ENCODE assay signal across 7 cellular contexts in genomic region chr12:121888083-121888477, GRCh38. TPM values are rescaled to one million over a fixed set of nuclear protein-coding genes. Genes with fewer than 3 reads are reported as not detected.
DNase-seq lines count a peak whose midpoint lies in the region; ATAC-seq and TF ChIP-seq lines count a peak whose summit lies in the region.

No MANE protein-coding gene starts in this region.

- no peaks in the 10 kb centered on the region for H3K9me3 Mint-ChIP-seq in activated naive CD4-positive, alpha-beta T cell treated with anti-CD3 and anti-CD28 coated beads, Interleukin-2, amount 50 U/mL, for 72 hours
- no peaks in the 10 kb centered on the region for H3K9me3 Mint-ChIP-seq in stimulated activated naive B cell treated with anti-CD40 and anti-IgM and Interleukin-4, amounts not matched to agents 10 μg/mL and 1 μg/mL and 100 μg/mL, for 72 hours

- TF ChIP-seq CTCF in HL-60 (IDR thresholded peaks at IDR 0.05; ENCODE audit: insufficient read depth, low read length), result no peak

- peak overlapping the region; percentile 97 to 98 for H3K4me3 Mint-ChIP-seq in stimulated activated naive B cell treated with anti-CD40 and anti-IgM and Interleukin-4, amounts not matched to agents 10 μg/mL and 1 μg/mL and 100 μg/mL, for 72 hours

- H3K27ac Mint-ChIP-seq in activated naive CD4-positive, alpha-beta T cell treated with anti-CD3 and anti-CD28 coated beads, Interleukin-2, amount 50 U/mL, for 72 hours, result peak overlapping the region; percentile 94 to 99
- H3K27ac Mint-ChIP-seq in stimulated activated naive B cell treated with anti-CD40 and anti-IgM and Interleukin-4, amounts not matched to agents 10 μg/mL and 1 μg/mL and 100 μg/mL, for 72 hours, result peak overlapping the region; percentile 99

- H3K27me3 Mint-ChIP-seq in stimulated activated naive B cell treated with anti-CD40 and anti-IgM and Interleukin-4, amounts not matched to agents 10 μg/mL and 1 μg/mL and 100 μg/mL, for 72 hours, result no peaks in the 10 kb centered on the region

- H3K27ac ChIP-seq in HL-60 (replicated peaks), result peak overlapping the region; percentile 35

- peak overlapping the region; percentile 23 for H3K4me3 ChIP-seq in HL-60 (replicated peaks; ENCODE audit: insufficient read depth, low read length)
- peak overlapping the region; percentile 70 for H3K4me3 ChIP-seq in iPS-18c (ENCODE audit: insufficient read depth, low read depth, low read length)

- H3K9me3 ChIP-seq in iPS-18c (ENCODE audit: control insufficient read depth, insufficient read depth, low read length), result no peaks in the 10 kb centered on the region

- H3K4me1 Mint-ChIP-seq in stimulated activated naive B cell treated with anti-CD40 and anti-IgM and Interleukin-4, amounts not matched to agents 10 μg/mL and 1 μg/mL and 100 μg/mL, for 72 hours, result peaks cover 11 to 15% of the 10 kb centered on the region in 2 donors

- no peak for ATAC-seq in activated naive CD4-positive, alpha-beta T cell treated with anti-CD3 and anti-CD28 coated beads, Interleukin-2, amount 50 U/mL, for 72 hours
- ATAC-seq in stimulated activated naive B cell treated with anti-CD40 and anti-IgM and Interleukin-4, amounts not matched to agents 10 μg/mL and 1 μg/mL and 100 μg/mL, for 72 hours (replicated peaks), result no peak

- H3K36me3 Mint-ChIP-seq in activated naive CD4-positive, alpha-beta T cell treated with anti-CD3 and anti-CD28 coated beads, Interleukin-2, amount 50 U/mL, for 72 hours, result peaks cover 7 to 13% of the 10 kb centered on the region in 2 donors
- H3K36me3 Mint-ChIP-seq in stimulated activated naive B cell treated with anti-CD40 and anti-IgM and Interleukin-4, amounts not matched to agents 10 μg/mL and 1 μg/mL and 100 μg/mL, for 72 hours, result peaks cover 7% of the 10 kb centered on the region in 2 donors

- DNase-seq in HL-60 (ENCODE audit: low read depth in 1 of 2, low spot score in 1 of 2) (no peak), cortex of kidney (lab: John Stamatoyannopoulos, UW) (no peak), superior temporal gyrus (ENCODE audit: extremely low spot score) (no peak)
- DNase-seq in activated naive CD4-positive, alpha-beta T cell treated with anti-CD3 and anti-CD28 coated beads, Interleukin-2, amount 50 U/mL, for 72 hours (ENCODE audit: low spot score in 2 of 2), result no peak
- no peak for DNase-seq in stimulated activated naive B cell treated with anti-CD40 and anti-IgM and Interleukin-4, amounts not matched to agents 10 μg/mL and 1 μg/mL and 100 μg/mL, for 72 hours
- no peak for DNase-seq in stimulated activated CD4-positive, alpha-beta T cell treated with anti-CD3 and anti-CD28 coated beads, Interleukin-4, amount 100 ng/mL, for 4 hours

- H3K27me3 ChIP-seq in HL-60 (ENCODE audit: insufficient read depth, poor library complexity, severe bottlenecking), result no peaks in the 10 kb centered on the region

RNA-seq across cellular contexts. Expression of gene PSMD9, which starts 0.5 kb away (rescaled TPM):
- 10 to 100 TPM; 65.0 to 66.0 TPM for total RNA-seq in activated naive CD4-positive, alpha-beta T cell treated with anti-CD3 and anti-CD28 coated beads, Interleukin-2, amount 50 U/mL, for 72 hours

RNA-seq across cellular contexts. Expression of gene HPD, which starts 29.4 kb away (rescaled TPM):
- total RNA-seq in activated naive CD4-positive, alpha-beta T cell treated with anti-CD3 and anti-CD28 coated beads, Interleukin-2, amount 50 U/mL, for 72 hours, result under 1 TPM in 1 of 2 donors, not detected in 1; 0.16 TPM

RNA-seq across cellular contexts. Expression of gene CFAP251, which starts 30.3 kb away (rescaled TPM):
- total RNA-seq in activated naive CD4-positive, alpha-beta T cell treated with anti-CD3 and anti-CD28 coated beads, Interleukin-2, amount 50 U/mL, for 72 hours, result 1 to 10 TPM in 1 of 2 donors, under 1 TPM in 1; 0.80 to 1.7 TPM
